ENCODE assay signal across 1 cellular context in genomic region chr20:31722388-31723281, GRCh38.
TF ChIP-seq lines count a peak whose summit lies in the region.

BCL2L1 (minus strand) TSS chr20:31722868; CDS start chr20:31722218, 650 bp downstream.

TF ChIP-seq in HepG2, 621 proteins besides CTCF, POLR2A, EP300 and RAD21 (continued from another document and continues in another):
- TF ChIP-seq YEATS4 (CRISPR knock-in tag; IDR thresholded peaks at IDR 0.05; ENCODE audit: borderline replicate concordance) (no peak), MEIS2 (CRISPR knock-in tag; IDR thresholded peaks at IDR 0.05) (no peak), SNAPC2 (CRISPR knock-in tag; IDR thresholded peaks at IDR 0.05) (no peak; the same call in 1 of the 2 replicates), KDM2A (CRISPR knock-in tag; IDR thresholded peaks at IDR 0.05; ENCODE audit: borderline replicate concordance, low read depth) (peak; percentile 72; the same call in 1 of the 2 replicates), MXD1 (CRISPR knock-in tag; IDR thresholded peaks at IDR 0.05) (no peak), HNRNPL (IDR thresholded peaks at IDR 0.05; ENCODE audit: low read depth, low read length) (peak; percentile 76), ZNF468 (CRISPR knock-in tag; IDR thresholded peaks at IDR 0.05) (no peak), TBX3 (IDR thresholded peaks at IDR 0.05; ENCODE audit: borderline replicate concordance) (peak; percentile 17; the same call in 1 of the 2 replicates), YEATS2 (CRISPR knock-in tag; IDR thresholded peaks at IDR 0.05; ENCODE audit: borderline replicate concordance) (no peak; the same call in 1 of the 2 replicates), ATF3 (CRISPR knock-in tag; IDR thresholded peaks at IDR 0.05) (peak; percentile 69; the same call in 1 of the 2 replicates), PHF21A (CRISPR knock-in tag; IDR thresholded peaks at IDR 0.05) (no peak), REPIN1 (CRISPR knock-in tag; IDR thresholded peaks at IDR 0.05; ENCODE audit: borderline replicate concordance, low read depth) (peak; percentile 65), NPAS2 (CRISPR knock-in tag; IDR thresholded peaks at IDR 0.05; ENCODE audit: borderline replicate concordance) (peak; percentile 59; the same call in 1 of the 2 replicates), ZNF737 (CRISPR knock-in tag; IDR thresholded peaks at IDR 0.05; ENCODE audit: borderline replicate concordance) (peak; percentile 28; the same call in 1 of the 2 replicates), ADNP (CRISPR knock-in tag; IDR thresholded peaks at IDR 0.05) (no peak), ZIK1 (CRISPR knock-in tag; IDR thresholded peaks at IDR 0.05; ENCODE audit: borderline replicate concordance, low read depth) (no peak), KDM4B (CRISPR knock-in tag; IDR thresholded peaks at IDR 0.05) (peak; percentile 92; the same call in 1 of the 2 replicates), HIVEP1 (CRISPR knock-in tag; IDR thresholded peaks at IDR 0.05) (no peak), ZBTB33 (CRISPR knock-in tag; IDR thresholded peaks at IDR 0.05) (no peak), MLX (CRISPR knock-in tag; IDR thresholded peaks at IDR 0.05) (no peak; the same call in 1 of the 2 replicates), HMGXB3 (CRISPR knock-in tag; IDR thresholded peaks at IDR 0.05; ENCODE audit: borderline replicate concordance) (no peak), ZC3H4 (CRISPR knock-in tag; IDR thresholded peaks at IDR 0.05; ENCODE audit: borderline replicate concordance) (peak; percentile 96; the same call in 1 of the 2 replicates), BORCS8-MEF2B (CRISPR knock-in tag; IDR thresholded peaks at IDR 0.05) (no peak; the same call in 1 of the 2 replicates), ZNF850 (CRISPR knock-in tag; conservative IDR thresholded peaks at IDR 0.05) (0 out of 2 replicates have a peak, but pooled peaks have one; percentile 17), ZNF710 (CRISPR knock-in tag; IDR thresholded peaks at IDR 0.05; ENCODE audit: borderline replicate concordance) (no peak), IKZF4 (CRISPR knock-in tag; IDR thresholded peaks at IDR 0.05; ENCODE audit: borderline replicate concordance, low read depth, not compliant biosample characterization) (peak; percentile 8), ARID3A (IDR thresholded peaks at IDR 0.05; ENCODE audit: low read depth, low read length) (0 out of 2 replicates have a peak, but pooled peaks have one; percentile 5), ZNF619 (CRISPR knock-in tag; IDR thresholded peaks at IDR 0.05) (no peak), ZNF740 (CRISPR knock-in tag; IDR thresholded peaks at IDR 0.05) (no peak), ZBTB37 (CRISPR knock-in tag; IDR thresholded peaks at IDR 0.05) (0 out of 2 replicates have a peak, but pooled peaks have one; percentile 53), ZNF235 (CRISPR knock-in tag; IDR thresholded peaks at IDR 0.05; ENCODE audit: borderline replicate concordance) (no peak), MZF1 (CRISPR knock-in tag; IDR thresholded peaks at IDR 0.05; ENCODE audit: borderline replicate concordance) (no peak), ZNF276 (CRISPR knock-in tag; IDR thresholded peaks at IDR 0.05; ENCODE audit: low read depth) (0 out of 2 replicates have a peak, but pooled peaks have one; percentile 68), NR2F2 (IDR thresholded peaks at IDR 0.05; ENCODE audit: borderline replicate concordance, low read depth) (0 out of 2 replicates have a peak, but pooled peaks have one; percentile 33), PHB2 (IDR thresholded peaks at IDR 0.05; ENCODE audit: partially characterized antibody) (no peak), MAX (IDR thresholded peaks at IDR 0.05) (no peak), GTF2F1 (IDR thresholded peaks at IDR 0.05; ENCODE audit: low read length) (no peak), SRSF4 (IDR thresholded peaks at IDR 0.05; ENCODE audit: low read depth, low read length, poor library complexity, severe bottlenecking) (no peak), ZNF414 (CRISPR knock-in tag; IDR thresholded peaks at IDR 0.05) (no peak), ZMYM4 (CRISPR knock-in tag; IDR thresholded peaks at IDR 0.05) (no peak; the same call in 1 of the 2 replicates), SOX6 (IDR thresholded peaks at IDR 0.05) (no peak), SOX6 (CRISPR knock-in tag; IDR thresholded peaks at IDR 0.05) (no peak)
